ENCODE assay signal across 9 cellular contexts in genomic region chr1:148459694-148460093, GRCh38. TPM values are rescaled to one million over a fixed set of nuclear protein-coding genes. Genes with fewer than 3 reads are reported as not detected.
DNase-seq lines count a peak whose midpoint lies in the region; ATAC-seq, FAIRE-seq and TF ChIP-seq lines count a peak whose summit lies in the region.
"Not testable (repeated sequence)": the region's sequence is repeated elsewhere in the genome, so short reads cannot be mapped to it uniquely, and the experiment has no call there.
"Had no signal": no experiment of that assay in that cellular context is flagged by ENCODE, and none has a peak within 500 bp of the region (broad histone marks: within the 10 kb centered on the region; RNA-seq: fewer than 3 reads in every experiment).

No MANE protein-coding gene starts in this region.

- H4K5ac ChIP-seq in H1 (ENCODE audit: insufficient read length, low read depth, low read length): not testable (repeated sequence)

- FAIRE-seq in H1 (lab: Jason Lieb, UNC): not testable (repeated sequence)

- not testable (repeated sequence) for H2AK5ac ChIP-seq in H1 (ENCODE audit: low read depth, low read length)

- TF ChIP-seq EP300 in H1 (IDR thresholded peaks at IDR 0.05; ENCODE audit: borderline replicate concordance in 1 of 2, low read depth in 2 of 2, low read length in 2 of 2): not testable (repeated sequence)

- TF ChIP-seq CTCF in H1 (IDR thresholded peaks at IDR 0.05; ENCODE audit: control extremely low read depth in 1 of 3, insufficient read depth in 1 of 3, low read depth in 1 of 3, low read length in 3 of 3); neural progenitor cell (IDR thresholded peaks at IDR 0.05); testis (IDR thresholded peaks at IDR 0.05): not testable (repeated sequence)

- H3K4me3 ChIP-seq in CD8-positive, alpha-beta memory T cell (ENCODE audit: low read length): peak overlapping the region; percentile 58
- H3K4me3 ChIP-seq in Jurkat, Clone E6-1 (ENCODE audit: low read length): peak overlapping the region; percentile 49
- H3K4me3 ChIP-seq in H1 (ENCODE audit: extremely low read depth in 1 of 4, insufficient read depth in 2 of 4, low read depth in 3 of 4, low read length in 4 of 4): peak overlapping the region; percentile 34 to 67 (median 46); a peak in 5 of 8 replicates
- peak overlapping the region; percentile 66; the same call in 1 of the 2 replicates for H3K4me3 ChIP-seq in iPS-20b (ENCODE audit: low read length)
- peak overlapping the region; percentile 76 for H3K4me3 ChIP-seq in neural progenitor cell
- peak overlapping the region; percentile 58 to 65 for H3K4me3 ChIP-seq in testis

- CTCF ChIA-PET in CD8-positive, alpha-beta memory T cell (lab: Charles Lee); H1 (lab: Charles Lee; ENCODE audit: partially characterized antibody): not testable (repeated sequence)

- H3K27ac ChIP-seq in CD8-positive, alpha-beta memory T cell (ENCODE audit: low read depth, low read length): peak overlapping the region; percentile 61
- H3K27ac ChIP-seq in H1 (ENCODE audit: low read depth, low read length); iPS-20b (ENCODE audit: low read length); neural progenitor cell; testis: not testable (repeated sequence)

- H3K23me2 ChIP-seq in H1 (ENCODE audit: low read depth, low read length): not testable (repeated sequence)

- H2BK120ac ChIP-seq in H1 (replicated peaks; ENCODE audit: low read depth, low read length): not testable (repeated sequence)

- not testable (repeated sequence) for H3K18ac ChIP-seq in H1 (ENCODE audit: extremely low read depth, low read length)

- H3K27me3 ChIP-seq in CD8-positive, alpha-beta memory T cell (ENCODE audit: insufficient read depth, low read length, poor library complexity, severe bottlenecking); H1 (replicated peaks in 1 of 4; ENCODE audit: control insufficient read depth in 3 of 4, extremely low read depth in 1 of 4, insufficient read depth in 3 of 4, low read length in 3 of 4); iPS-20b (ENCODE audit: insufficient read depth, low read length); neural progenitor cell; testis: not testable (repeated sequence)

- H3K27ac Mint-ChIP-seq in CD8-positive, alpha-beta memory T cell: peak overlapping the region in 6 of 8 donors; percentile 38 to 96 (median 82)
- peak overlapping the region; percentile 93 for H3K27ac Mint-ChIP-seq in T-helper 17 cell
- peak overlapping the region; percentile 56 for H3K27ac Mint-ChIP-seq in activated naive CD8-positive, alpha-beta T cell treated with anti-CD3 and anti-CD28 coated beads, Interleukin-2, amount 10 ng/mL, durations not matched to agents 7 days and 5 days
- H3K27ac Mint-ChIP-seq in neural progenitor cell: not testable (repeated sequence)

- H3K9me3 Mint-ChIP-seq in CD8-positive, alpha-beta memory T cell; activated naive CD8-positive, alpha-beta T cell treated with anti-CD3 and anti-CD28 coated beads, Interleukin-2, amount 10 ng/mL, durations not matched to agents 7 days and 5 days; neural progenitor cell: not testable (repeated sequence)

- H3K9me3 ChIP-seq in CD8-positive, alpha-beta memory T cell (ENCODE audit: low read length); T-helper 17 cell (ENCODE audit: control insufficient read depth, low read length, poor library complexity, severe bottlenecking); H1 (ENCODE audit: insufficient read depth in 2 of 2, low read depth in 1 of 2, low read length in 1 of 2); iPS-20b (ENCODE audit: insufficient read depth, low read depth, low read length); neural progenitor cell (ENCODE audit: low read depth); testis: not testable (repeated sequence)

- H3K4me2 ChIP-seq in H1 (ENCODE audit: insufficient read depth in 1 of 2, low read depth in 2 of 2, low read length in 2 of 2); neural progenitor cell: not testable (repeated sequence)

- not testable (repeated sequence) for H3K14ac ChIP-seq in H1 (ENCODE audit: insufficient read length)

- not testable (repeated sequence) for H3K79me2 ChIP-seq in H1 (ENCODE audit: control insufficient read depth in 1 of 2, insufficient read depth in 2 of 2, low read length in 2 of 2); neural progenitor cell (ENCODE audit: low read depth)

- H3K4me3 Mint-ChIP-seq in CD8-positive, alpha-beta memory T cell: peak overlapping the region; percentile 61 to 97 (median 74)
- not testable (repeated sequence) for H3K4me3 Mint-ChIP-seq in T-helper 17 cell
- peak overlapping the region; percentile 68 for H3K4me3 Mint-ChIP-seq in activated naive CD8-positive, alpha-beta T cell treated with anti-CD3 and anti-CD28 coated beads, Interleukin-2, amount 10 ng/mL, durations not matched to agents 7 days and 5 days
- peak overlapping the region; percentile 69 for H3K4me3 Mint-ChIP-seq in neural progenitor cell

- not testable (repeated sequence) for H3K4ac ChIP-seq in H1 (replicated peaks; ENCODE audit: insufficient read length, low read depth, low read length)

- H4K20me1 ChIP-seq in H1 (replicated peaks in 1 of 2; ENCODE audit: control insufficient read depth in 1 of 2, insufficient read depth in 2 of 2, low read length in 2 of 2); neural progenitor cell (ENCODE audit: low read depth): not testable (repeated sequence)

- not testable (repeated sequence) for H3K23ac ChIP-seq in H1 (ENCODE audit: insufficient read length)

- no CpG with 5 or more reads among the region's 28 CpGs for WGBS in H1 (ENCODE audit: extremely low coverage in 1 of 2, insufficient coverage in 1 of 2, insufficient read length in 1 of 2, insufficient replicate concordance in 2 of 2, low coverage in 1 of 2, low lambda C conversion rate in 2 of 2, missing lambda C conversion rate in 1 of 2), 2 experiments
- WGBS in testis, 2 donors: 1% methylated on average over 13 of the region's 28 CpGs; no CpG with 5 or more reads in 1 of the 2 donors

- not testable (repeated sequence) for H4K91ac ChIP-seq in H1 (replicated peaks; ENCODE audit: insufficient read length, low read length)

- POLR2A ChIA-PET in CD8-positive, alpha-beta memory T cell (lab: Charles Lee): not testable (repeated sequence)
- POLR2A ChIA-PET in activated naive CD8-positive, alpha-beta T cell treated with anti-CD3 and anti-CD28 coated beads, Interleukin-2, amount 10 ng/mL, durations not matched to agents 7 days and 5 days (lab: Charles Lee): interaction anchor here (1.3 kb wide), 1 partner anchor 126 kb away, joined by 3 read pairs; no protein-coding TSS in a partner anchor
- POLR2A ChIA-PET in H1 (lab: Charles Lee; ENCODE audit: partially characterized antibody): interaction anchor here (0.6 to 1.2 kb wide), 2 partner anchors 63 to 71 kb away, joined by 3 read pairs; no protein-coding TSS in a partner anchor

- not testable (repeated sequence) for TF ChIP-seq POLR2A in H1 (IDR thresholded peaks at IDR 0.05; ENCODE audit: control extremely low read depth in 1 of 2, low read depth in 2 of 2, low read length in 2 of 2); testis (IDR thresholded peaks at IDR 0.05)

- ATAC-seq in T-helper 17 cell; activated naive CD8-positive, alpha-beta T cell treated with anti-CD3 and anti-CD28 coated beads, Interleukin-2, amount 10 ng/mL, durations not matched to agents 7 days and 5 days (ENCODE audit: low read depth): not testable (repeated sequence)

- TF ChIP-seq RAD21 in H1 (IDR thresholded peaks at IDR 0.05 in 1 of 2, conservative IDR thresholded peaks at IDR 0.05 in 1 of 2; ENCODE audit: low read depth in 2 of 2, low read length in 2 of 2): not testable (repeated sequence)

- DNase-seq in CD8-positive, alpha-beta memory T cell; Jurkat, Clone E6-1 (ENCODE audit: low read depth, low spot score); T-helper 17 cell; H1 (ENCODE audit: low read depth in 1 of 2, low spot score in 2 of 2); neural progenitor cell (ENCODE audit: low spot score); testis: not testable (repeated sequence)
- peak; percentile 36 for DNase-seq in activated naive CD8-positive, alpha-beta T cell treated with anti-CD3 and anti-CD28 coated beads, Interleukin-2, amount 10 ng/mL, durations not matched to agents 7 days and 5 days

- not testable (repeated sequence) for H3K27me3 Mint-ChIP-seq in CD8-positive, alpha-beta memory T cell; T-helper 17 cell; activated naive CD8-positive, alpha-beta T cell treated with anti-CD3 and anti-CD28 coated beads, Interleukin-2, amount 10 ng/mL, durations not matched to agents 7 days and 5 days; neural progenitor cell (ENCODE audit: insufficient read depth, low read depth)

- H3K36me3 ChIP-seq in CD8-positive, alpha-beta memory T cell (ENCODE audit: insufficient read depth, low read length); H1 (ENCODE audit: control insufficient read depth in 2 of 4, insufficient read depth in 4 of 4, low read length in 3 of 4); iPS-20b (ENCODE audit: insufficient read depth, low read depth, low read length); neural progenitor cell; testis (ENCODE audit: low read depth, missing control alignments): not testable (repeated sequence)

- not testable (repeated sequence) for H2BK5ac ChIP-seq in H1 (ENCODE audit: low read depth, low read length)

- not testable (repeated sequence) for H4K8ac ChIP-seq in H1 (ENCODE audit: extremely low read depth, insufficient read depth, low read length)

- not testable (repeated sequence) for H3K79me1 ChIP-seq in H1 (ENCODE audit: low read depth, low read length)

- H2AFZ ChIP-seq in H1 (ENCODE audit: low read length); neural progenitor cell (replicated peaks): not testable (repeated sequence)

- H3K36me3 Mint-ChIP-seq in CD8-positive, alpha-beta memory T cell; T-helper 17 cell (ENCODE audit: low read depth); activated naive CD8-positive, alpha-beta T cell treated with anti-CD3 and anti-CD28 coated beads, Interleukin-2, amount 10 ng/mL, durations not matched to agents 7 days and 5 days; neural progenitor cell: not testable (repeated sequence)

- not testable (repeated sequence) for H3K56ac ChIP-seq in H1 (replicated peaks; ENCODE audit: insufficient read length, low read depth, low read length)

- H2BK15ac ChIP-seq in H1 (ENCODE audit: low read length): not testable (repeated sequence)

- intact Hi-C loops in testis (cut with DNase I; ENCODE audit: low total_unique reads): not testable (repeated sequence)

- not testable (repeated sequence) for H3K4me1 ChIP-seq in CD8-positive, alpha-beta memory T cell (ENCODE audit: insufficient read depth, low read length); H1 (replicated peaks in 1 of 4; ENCODE audit: control insufficient read depth in 3 of 4, insufficient read depth in 4 of 4, low read length in 3 of 4); iPS-20b (ENCODE audit: insufficient read depth, low read length); neural progenitor cell; testis

- not testable (repeated sequence) for H2BK12ac ChIP-seq in H1 (ENCODE audit: low read depth, low read length)

- not testable (repeated sequence) for H3F3A ChIP-seq in neural progenitor cell (ENCODE audit: low read depth)

- H2BK20ac ChIP-seq in H1 (ENCODE audit: low read length): not testable (repeated sequence)

- H3K9ac ChIP-seq in H1 (replicated peaks in 1 of 4; ENCODE audit: extremely low read depth in 1 of 4, low read depth in 3 of 4, low read length in 3 of 4); neural progenitor cell: not testable (repeated sequence)
- H3K9ac ChIP-seq in iPS-20b (ENCODE audit: low read depth, low read length): peak overlapping the region; percentile 73

- not testable (repeated sequence) for H3K4me1 Mint-ChIP-seq in CD8-positive, alpha-beta memory T cell; T-helper 17 cell; activated naive CD8-positive, alpha-beta T cell treated with anti-CD3 and anti-CD28 coated beads, Interleukin-2, amount 10 ng/mL, durations not matched to agents 7 days and 5 days; neural progenitor cell

RNA-seq across cellular contexts. Expression of gene PPIAL4G, which starts 23.4 kb away (rescaled TPM):
- total RNA-seq in CD8-positive, alpha-beta memory T cell: under 1 TPM; 0.44 TPM
- not detected for polyA plus RNA-seq in CD8-positive, alpha-beta memory T cell
- polyA plus RNA-seq in Jurkat, Clone E6-1 (2012; ENCODE audit: insufficient read depth, insufficient read length): not detected
- total RNA-seq in T-helper 17 cell (under 1 TPM; 0.08 to 0.42 TPM), neural progenitor cell (ENCODE audit: low replicate concordance) (0.03 and 0.09 TPM in 2 replicates), testis (under 1 TPM in 1 of 2 donors, not detected in 1; 0.12 TPM)
- 1 to 10 TPM; 1.6 to 1.8 TPM for total RNA-seq in activated naive CD8-positive, alpha-beta T cell treated with anti-CD3 and anti-CD28 coated beads, Interleukin-2, amount 10 ng/mL, durations not matched to agents 7 days and 5 days
- not detected in 2 replicates for total RNA-seq in H1 (2021; fragmentation: NEBNext Ultra II Directional; extraction: Animal tissue kit (Norgen Biotek cat#: 25700))
- polyA plus RNA-seq in H1 (2011; rRNA removed) (not detected in 2 replicates), testis (ENCODE audit: insufficient read depth, low read depth, low replicate concordance) (not detected)
- not detected for polyA plus RNA-seq in H1 (2011; cell fraction: cytosol; rRNA removed)
- not detected for polyA plus RNA-seq in H1 (2011; cell fraction: nucleus; rRNA removed)
- not detected in 4 replicates for polyA plus RNA-seq in H1 (2012, experiment 1 of 2)
- not detected for polyA plus RNA-seq in H1 (2012, experiment 2 of 2)
- 0.02 TPM for polyA plus RNA-seq in H1 (2013, experiment 1 of 2)
- polyA plus RNA-seq in H1 (2013, experiment 2 of 2): not detected
- polyA minus RNA-seq in H1 (2011; rRNA and poly(A)+ RNA removed): not detected in 2 replicates
- not detected for polyA minus RNA-seq in H1 (2011; cell fraction: cytosol; rRNA and poly(A)+ RNA removed)
- polyA minus RNA-seq in H1 (2011; cell fraction: nucleus; rRNA and poly(A)+ RNA removed): not detected
- total RNA-seq: adrenal gland had no signal
